ENCODE assay signal across 24 cellular contexts in the genomic region with DNA sequence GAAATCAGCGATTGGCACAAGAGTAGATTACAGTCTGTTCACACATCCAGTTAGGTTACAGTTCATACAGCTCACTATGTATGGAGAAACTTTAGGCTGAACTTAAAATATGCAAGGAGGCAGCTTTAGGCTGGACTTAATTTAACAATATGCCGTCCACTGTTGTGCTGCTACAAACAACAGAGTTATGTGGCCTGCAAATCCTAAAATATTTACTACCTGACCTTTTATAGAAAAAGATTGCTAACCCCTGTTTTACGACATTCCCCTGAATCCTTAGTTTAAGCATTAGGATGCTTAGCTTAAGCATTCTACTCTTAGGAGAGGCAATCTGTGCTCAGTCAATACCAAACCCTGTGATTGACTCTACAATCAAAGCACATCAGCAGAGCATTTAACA. TPM values are rescaled to one million over a fixed set of nuclear protein-coding genes. Genes with fewer than 3 reads are reported as not detected.
"Had no signal": no experiment of that assay in that cellular context is flagged by ENCODE, and none has a peak within 500 bp of the region (broad histone marks: within the 10 kb centered on the region; RNA-seq: fewer than 3 reads in every experiment).

No MANE protein-coding gene starts in this region.

- H3K4me3 Mint-ChIP-seq: activated CD4-positive, alpha-beta T cell treated with anti-CD3 and anti-CD28 coated beads for 36 hours; activated naive CD8-positive, alpha-beta T cell treated with anti-CD3 and anti-CD28 coated beads for 36 hours; activated T-cell treated with anti-CD3 and anti-CD28 coated beads, Interleukin-2, amount 50 U/mL, for 4 hours; mesothelial cell of epicardium; natural killer cell; stimulated activated effector memory CD8-positive, alpha-beta T cell treated with anti-CD3 and anti-CD28 coated beads, Interleukin-12 subunit alpha, Interleukin-12 subunit beta, amount 100 ng/mL, for 72 hours; type B pancreatic cell had no signal

- H3K27ac ChIP-seq: esophagus muscularis mucosa, testis had no signal

- H3K4me1 Mint-ChIP-seq: activated CD4-positive, alpha-beta T cell treated with anti-CD3 and anti-CD28 coated beads for 36 hours; activated naive CD8-positive, alpha-beta T cell treated with anti-CD3 and anti-CD28 coated beads for 36 hours; natural killer cell; stimulated activated effector memory CD8-positive, alpha-beta T cell treated with anti-CD3 and anti-CD28 coated beads, Interleukin-12 subunit alpha, Interleukin-12 subunit beta, amount 100 ng/mL, for 72 hours had no signal

- H3K9me3 ChIP-seq: esophagus muscularis mucosa, right lobe of liver, testis had no signal

- H3K4me3 ChIP-seq: esophagus muscularis mucosa, right lobe of liver, testis had no signal

- DNase-seq: activated B cell treated with CpG ODN at 0.5 μM for 24 hours; activated CD4-positive, alpha-beta T cell treated with anti-CD3 and anti-CD28 coated beads for 36 hours; activated CD4-positive, alpha-beta T cell treated with anti-CD3 and anti-CD28 coated beads, Interleukin-2, amount 50 U/mL, for 4 hours; activated CD8-positive, alpha-beta memory T cell treated with anti-CD3 and anti-CD28 coated beads for 24 hours; activated CD8-positive, alpha-beta memory T cell treated with anti-CD3 and anti-CD28 coated beads, Interleukin-2, amount 50 U/mL, for 4 hours; activated naive CD4-positive, alpha-beta T cell treated with Interleukin-2 at 50 U/mL for 16 hours; activated naive CD8-positive, alpha-beta T cell treated with anti-CD3 and anti-CD28 coated beads for 36 hours; activated T-cell treated with anti-CD3 and anti-CD28 coated beads, Interleukin-2, amount 50 U/mL, for 4 hours; central memory CD4-positive, alpha-beta T cell; hippocampal formation; kidney glomerular epithelial cell; left ventricle myocardium superior; mammary epithelial cell; natural killer cell; right lobe of liver; small intestine; stimulated activated CD4-positive, alpha-beta T cell treated with anti-CD3 and anti-CD28 coated beads, Interleukin-2, amount 100 ng/mL, for 24 hours; testis had no signal

- H3K27me3 ChIP-seq: esophagus muscularis mucosa, right lobe of liver, testis had no signal

- H3K36me3 ChIP-seq: esophagus muscularis mucosa, right lobe of liver had no signal

- H3K9me3 Mint-ChIP-seq: activated B cell treated with CpG ODN at 0.5 μM for 24 hours; activated naive CD8-positive, alpha-beta T cell treated with anti-CD3 and anti-CD28 coated beads for 36 hours; activated T-cell treated with anti-CD3 and anti-CD28 coated beads, Interleukin-2, amount 50 U/mL, for 4 hours; natural killer cell; stimulated activated effector memory CD8-positive, alpha-beta T cell treated with anti-CD3 and anti-CD28 coated beads, Interleukin-12 subunit alpha, Interleukin-12 subunit beta, amount 100 ng/mL, for 72 hours had no signal

- H3K4me1 ChIP-seq: esophagus muscularis mucosa, testis had no signal

- H3K36me3 Mint-ChIP-seq: activated naive CD8-positive, alpha-beta T cell treated with anti-CD3 and anti-CD28 coated beads for 36 hours; mesothelial cell of epicardium; natural killer cell; stimulated activated effector memory CD8-positive, alpha-beta T cell treated with anti-CD3 and anti-CD28 coated beads, Interleukin-12 subunit alpha, Interleukin-12 subunit beta, amount 100 ng/mL, for 72 hours; type B pancreatic cell had no signal

- H3K27ac Mint-ChIP-seq: activated CD4-positive, alpha-beta T cell treated with anti-CD3 and anti-CD28 coated beads for 36 hours; activated naive CD8-positive, alpha-beta T cell treated with anti-CD3 and anti-CD28 coated beads for 36 hours; mesothelial cell of epicardium; natural killer cell; stimulated activated effector memory CD8-positive, alpha-beta T cell treated with anti-CD3 and anti-CD28 coated beads, Interleukin-12 subunit alpha, Interleukin-12 subunit beta, amount 100 ng/mL, for 72 hours; type B pancreatic cell had no signal

- H3K27me3 Mint-ChIP-seq: activated B cell treated with CpG ODN at 0.5 μM for 24 hours; activated naive CD8-positive, alpha-beta T cell treated with anti-CD3 and anti-CD28 coated beads for 36 hours had no signal

- ATAC-seq: activated CD4-positive, alpha-beta T cell treated with anti-CD3 and anti-CD28 coated beads for 36 hours; activated T-cell treated with anti-CD3 and anti-CD28 coated beads, Interleukin-2, amount 50 U/mL, for 4 hours; left ventricle myocardium superior; natural killer cell; stimulated activated effector memory CD8-positive, alpha-beta T cell treated with anti-CD3 and anti-CD28 coated beads, Interleukin-12 subunit alpha, Interleukin-12 subunit beta, amount 100 ng/mL, for 72 hours had no signal

RNA-seq across cellular contexts. Expression of a gene that starts 50.9 kb away (rescaled TPM):
- total RNA-seq: activated B cell treated with CpG ODN at 0.5 μM for 24 hours; activated CD4-positive, alpha-beta T cell treated with anti-CD3 and anti-CD28 coated beads for 36 hours; activated naive CD8-positive, alpha-beta T cell treated with anti-CD3 and anti-CD28 coated beads for 36 hours; activated T-cell treated with anti-CD3 and anti-CD28 coated beads, Interleukin-2, amount 50 U/mL, for 4 hours; astrocyte; esophagus muscularis mucosa; frontal cortex; left ventricle myocardium superior; mammary epithelial cell; mesothelial cell of epicardium; natural killer cell had no signal
